Comparison of ENCODE assay signal across 10 cellular contexts in genomic region chr17:66540131-66540781, GRCh38.
DNase-seq lines count a peak whose midpoint lies in the region; ATAC-seq, FAIRE-seq and TF ChIP-seq lines count a peak whose summit lies in the region.
"Had no signal": no experiment of that assay in that cellular context is flagged by ENCODE, and none has a peak within 500 bp of the region (broad histone marks: within the 10 kb centered on the region; RNA-seq: fewer than 3 reads in every experiment).

No MANE protein-coding gene starts in this region.

- H3K4me1 ChIP-seq in HepG2 (ENCODE audit: insufficient read depth, low read length), result peaks cover 34% of the 10 kb centered on the region
- no peaks in the 10 kb centered on the region for H3K4me1 ChIP-seq in right lobe of liver
- peaks cover 2% of the 10 kb centered on the region for H3K4me1 ChIP-seq in mesendoderm (ENCODE audit: control insufficient read depth, low read depth, low read length)
- H3K4me1 ChIP-seq in aorta (ENCODE audit: control insufficient read depth in 1 of 2, insufficient read depth in 2 of 2, low read length in 2 of 2), result peaks cover 0 to 2% of the 10 kb centered on the region in 2 donors

- no peak overlapping the region for H4K5ac ChIP-seq in mesendoderm (ENCODE audit: low read length)

- no peak overlapping the region for H2BK5ac ChIP-seq in mesendoderm (ENCODE audit: low read length)

- no peak overlapping the region for H2BK15ac ChIP-seq in mesendoderm (replicated peaks; ENCODE audit: low read depth)

- no peak for FAIRE-seq in HepG2 (lab: Jason Lieb, UNC)
- no peak for FAIRE-seq in GM19239 (lab: Jason Lieb, UNC)
- FAIRE-seq: G401.6 had no signal

- in situ Hi-C loops in HepG2 (cut with HindIII; ENCODE audit: extremely low pct_ligation_motif_present, low pct_unique_long_range_greater_than_20kb), result no loop called here

- H3K18ac ChIP-seq in mesendoderm (ENCODE audit: low read length), result no peak overlapping the region

- intact Hi-C loops in HepG2 (cut with micrococcal nuclease; ENCODE audit: unreplicated experiment) (loop anchor here (10.0 kb wide), 1 partner anchor 75 kb away; no protein-coding TSS in a partner anchor), right lobe of liver (cut with DNase I) (no loop called here), aorta (cut with DNase I) (no loop called here)

- TF ChIP-seq RAD21 in HepG2 (CRISPR knock-in tag; IDR thresholded peaks at IDR 0.05), result no peak

- no peaks in the 10 kb centered on the region for H3K9me3 ChIP-seq in HepG2 (ENCODE audit: low read length)
- no peaks in the 10 kb centered on the region for H3K9me3 ChIP-seq in right lobe of liver
- H3K9me3 ChIP-seq in aorta (ENCODE audit: control insufficient read depth, low read length), result no peaks in the 10 kb centered on the region

- H3K79me2 ChIP-seq in HepG2 (ENCODE audit: insufficient read depth, low read length), result no peaks in the 10 kb centered on the region
- H3K79me2 ChIP-seq in mesendoderm (ENCODE audit: control insufficient read depth, insufficient read depth, low read length), result no peaks in the 10 kb centered on the region

- ATAC-seq in HepG2 (peak; percentile 90), right lobe of liver (no peak), aorta (ENCODE audit: low FRiP score) (peak; percentile 44), HG02870 (IDR thresholded peaks at IDR 0.05; ENCODE audit: unreplicated experiment) (no peak)

- H3K4ac ChIP-seq in mesendoderm (ENCODE audit: low read depth, low read length), result no peak overlapping the region

- 77% methylated on average over 17 of the region's 17 CpGs for whole genome bisulfite sequencing in HepG2 (ENCODE audit: low lambda C conversion rate)
- WGBS in right lobe of liver (ENCODE audit: insufficient coverage, low coverage, low lambda C conversion rate, missing lambda C conversion rate), result 93% methylated on average over 3 of the region's 17 CpGs
- no CpG with 5 or more reads among the region's 17 CpGs for WGBS in mesendoderm (ENCODE audit: extremely low coverage, insufficient coverage, low lambda C conversion rate)
- 60 to 68% methylated on average over 17 of the region's 17 CpGs for WGBS in aorta, 2 donors

- H4K20me1 ChIP-seq in HepG2 (ENCODE audit: insufficient read depth, low read length), result no peaks in the 10 kb centered on the region

- no peak overlapping the region for H2BK120ac ChIP-seq in mesendoderm (ENCODE audit: low read depth, low read length)

- H3K36me3 ChIP-seq in HepG2 (replicated peaks in 1 of 2; ENCODE audit: control insufficient read depth in 1 of 2, insufficient read depth in 2 of 2, low read length in 2 of 2) (no peaks in the 10 kb centered on the region), right lobe of liver (no peaks in the 10 kb centered on the region), mesendoderm (ENCODE audit: control insufficient read depth, insufficient read depth, low read length) (no peaks in the 10 kb centered on the region), aorta (ENCODE audit: control insufficient read depth in 1 of 2, insufficient read depth in 2 of 2, low read length in 1 of 2) (no peaks in the 10 kb centered on the region)

- H2AFZ ChIP-seq in HepG2 (ENCODE audit: low read length), result no peak overlapping the region

- no peak for TF ChIP-seq EP300 in HepG2 (IDR thresholded peaks at IDR 0.05; ENCODE audit: low read depth in 2 of 2, low read length in 2 of 2)
- no peak for TF ChIP-seq EP300 in HepG2 (CRISPR knock-in tag; IDR thresholded peaks at IDR 0.05; ENCODE audit: borderline replicate concordance)

- H3K4me3 ChIP-seq in HepG2 (replicated peaks in 1 of 3; ENCODE audit: insufficient read depth in 1 of 3, low read depth in 2 of 3, low read length in 3 of 3) (no peak overlapping the region), right lobe of liver (no peak overlapping the region), mesendoderm (ENCODE audit: low read length) (no peak overlapping the region), aorta (ENCODE audit: low read length in 2 of 2) (no peak overlapping the region)

- no peak overlapping the region for H4K8ac ChIP-seq in mesendoderm (ENCODE audit: low read depth, low read length)

- peak; percentile 72 for DNase-seq in HepG2 (ENCODE audit: low spot score)
- no peak for DNase-seq in right lobe of liver
- DNase-seq in ecto neural progenitor cell (ENCODE audit: low spot score), result peak; percentile 83
- DNase-seq in mesendoderm, result peak; percentile 49
- DNase-seq in aorta, result no peak
- no peak for DNase-seq in HT-29 (ENCODE audit: low spot score)
- DNase-seq in GM19239 (ENCODE audit: insufficient read length, low spot score), result no peak
- DNase-seq: NCI-H1105 had no signal

- no peaks in the 10 kb centered on the region for H3K79me1 ChIP-seq in mesendoderm (ENCODE audit: low read length)

- peak overlapping the region; percentile 44 for H3K56ac ChIP-seq in mesendoderm (ENCODE audit: low read length)

- H3K23ac ChIP-seq in mesendoderm (ENCODE audit: low read length), result no peak overlapping the region

- H3K27me3 ChIP-seq in HepG2 (ENCODE audit: control insufficient read depth in 1 of 2, insufficient read depth in 2 of 2, low read length in 2 of 2) (no peaks in the 10 kb centered on the region), right lobe of liver (no peaks in the 10 kb centered on the region), mesendoderm (ENCODE audit: insufficient read depth, low read length, poor library complexity) (no peaks in the 10 kb centered on the region), aorta (ENCODE audit: control insufficient read depth in 1 of 2, insufficient read depth in 2 of 2, low read length in 1 of 2) (no peaks in the 10 kb centered on the region)

- peak overlapping the region; percentile 25 for H3K4me2 ChIP-seq in HepG2 (ENCODE audit: low read depth, low read length)
- H3K4me2 ChIP-seq in mesendoderm (ENCODE audit: low read length), result no peak overlapping the region

- CTCF ChIA-PET in HepG2 (lab: Yijun Ruan, JAX; ENCODE audit: low intra/inter-chr PET ratio, low total read pairs), result no interaction called here

- no TSS peak for BruUV-seq in HepG2 (replicated peaks; lab: Mats Ljungman, UMichigan)

- H3K9ac ChIP-seq in HepG2 (ENCODE audit: insufficient read depth, low read depth, low read length) (peak overlapping the region; percentile 10; the same call in 1 of the 2 replicates), mesendoderm (ENCODE audit: low read length) (no peak overlapping the region)

- TF ChIP-seq POLR2A in HepG2 (IDR thresholded peaks at IDR 0.05; ENCODE audit: insufficient read depth in 1 of 2, low read depth in 2 of 2, low read length in 2 of 2) (no peak), right lobe of liver (IDR thresholded peaks at IDR 0.05) (no peak)

- no peak overlapping the region for H2AK5ac ChIP-seq in mesendoderm (ENCODE audit: low read length)

- TF ChIP-seq CTCF in HepG2 (CRISPR knock-in tag; IDR thresholded peaks at IDR 0.05) (no peak; the same call in 1 of the 2 replicates), right lobe of liver (IDR thresholded peaks at IDR 0.05) (no peak)

- peak overlapping the region; percentile 35 for H3K27ac ChIP-seq in HepG2 (ENCODE audit: extremely low read length, insufficient read depth, low read length)
- H3K27ac ChIP-seq in right lobe of liver, result no peak overlapping the region
- H3K27ac ChIP-seq in mesendoderm (ENCODE audit: low read depth, low read length), result no peak overlapping the region
- H3K27ac ChIP-seq in aorta (ENCODE audit: low read depth in 1 of 2, low read length in 2 of 2), result no peak overlapping the region

- POLR2A ChIA-PET in HepG2 (lab: Yijun Ruan, JAX), result interaction anchor here (1.5 kb wide), 1 partner anchor 53 kb away, joined by 3 read pairs; no protein-coding TSS in a partner anchor

TF ChIP-seq in HepG2, 621 proteins besides CTCF, POLR2A, EP300 and RAD21 (continues in another document):
- no peak for TF ChIP-seq RXRB (CRISPR knock-in tag; IDR thresholded peaks at IDR 0.05; ENCODE audit: borderline replicate concordance)
- peak; percentile 65 for TF ChIP-seq ZNF687 (CRISPR knock-in tag; IDR thresholded peaks at IDR 0.05)
- 0 out of 2 replicates have a peak, but pooled peaks have one; percentile 21 for TF ChIP-seq ZNF614 (CRISPR knock-in tag; IDR thresholded peaks at IDR 0.05; ENCODE audit: borderline replicate concordance)

Comparison
In these comparisons a context has a peak if more than half of its experiments do, and no peak if none do; other contexts are left out.
1. ATAC-seq: peak in HepG2 (single experiment) and aorta (single experiment); none in right lobe of liver (0 of 4) and HG02870 (single experiment).
2. DNase-seq: peak in HepG2 (single experiment), ecto neural progenitor cell (single experiment) and mesendoderm (single experiment); none in right lobe of liver (0 of 3), aorta (0 of 2), HT-29 (single experiment) and GM19239 (single experiment).